In genomic region chr16:7381671-7382070, GRCh38 we compare ENCODE assay signal across 31 cellular contexts. TPM values are rescaled to one million over a fixed set of nuclear protein-coding genes. Genes with fewer than 3 reads are reported as not detected.
"Had no signal": no experiment of that assay in that cellular context is flagged by ENCODE, and none has a peak within 500 bp of the region (broad histone marks: within the 10 kb centered on the region; RNA-seq: fewer than 3 reads in every experiment).

No MANE protein-coding gene starts in this region.

- H3K36me3 ChIP-seq: ascending aorta, breast epithelium, cardiac muscle cell, esophagus muscularis mucosa, gastroesophageal sphincter, heart right ventricle had no signal

- H3K27ac ChIP-seq: ascending aorta, breast epithelium, cardiac muscle cell, esophagus muscularis mucosa, foreskin keratinocyte, gastroesophageal sphincter, heart right ventricle, hepatocyte had no signal

- DNase-seq: activated CD4-positive, alpha-beta memory T cell treated with anti-CD3 and anti-CD28 coated beads, Interleukin-2, amount 10 ng/mL, durations not matched to agents 7 days and 5 days; activated CD4-positive, alpha-beta T cell treated with anti-CD3 and anti-CD28 coated beads for 1 hour; activated CD4-positive, alpha-beta T cell treated with anti-CD3 and anti-CD28 coated beads for 4 hours; activated CD4-positive, alpha-beta T cell treated with anti-CD3 and anti-CD28 coated beads, Interleukin-2, amount 10 ng/mL, durations not matched to agents 7 days and 5 days; activated CD4-positive, alpha-beta T cell treated with anti-CD3 and anti-CD28 coated beads, Interleukin-2, amount 50 U/mL, for 4 hours; activated CD8-positive, alpha-beta memory T cell treated with anti-CD3 and anti-CD28 coated beads, Interleukin-2, amount 50 U/mL, for 48 hours; activated gamma-delta T cell; activated naive CD4-positive, alpha-beta T cell; activated naive CD4-positive, alpha-beta T cell treated with anti-CD3 and anti-CD28 coated beads, Interleukin-2, amount 10 ng/mL, durations not matched to agents 7 days and 5 days; activated naive CD8-positive, alpha-beta T cell treated with anti-CD3 and anti-CD28 coated beads, Interleukin-2, amount 10 ng/mL, durations not matched to agents 7 days and 5 days; activated T-cell treated with anti-CD3 and anti-CD28 coated beads for 4 hours; activated T-cell treated with anti-CD3 and anti-CD28 coated beads, Interleukin-2, amount 50 U/mL, for 24 hours; activated T-cell treated with anti-CD3 and anti-CD28 coated beads, Interleukin-2, amount 50 U/mL, for 72 hours; central memory CD4-positive, alpha-beta T cell; cortex of kidney; dermis blood vessel endothelial cell; effector CD4-positive, alpha-beta T cell; effector memory CD8-positive, alpha-beta T cell; erythroblast; foreskin keratinocyte; heart right ventricle; T-helper 2 cell had no signal

- ATAC-seq: activated naive CD4-positive, alpha-beta T cell treated with anti-CD3 and anti-CD28 coated beads, Interleukin-2, amount 50 U/mL, for 72 hours; activated T-cell treated with anti-CD3 and anti-CD28 coated beads, Interleukin-2, amount 50 U/mL, for 72 hours; effector memory CD8-positive, alpha-beta T cell; foreskin keratinocyte; gastroesophageal sphincter had no signal

- H3K4me1 ChIP-seq: ascending aorta, breast epithelium, foreskin keratinocyte, gastroesophageal sphincter had no signal

- H3K4me3 ChIP-seq: ascending aorta, breast epithelium, cardiac muscle cell, esophagus muscularis mucosa, gastroesophageal sphincter, heart right ventricle, hepatocyte had no signal

- H3K9me3 ChIP-seq: ascending aorta, breast epithelium, esophagus muscularis mucosa, gastroesophageal sphincter had no signal

- H3K27me3 ChIP-seq: ascending aorta, breast epithelium, cardiac muscle cell, esophagus muscularis mucosa, foreskin keratinocyte, heart right ventricle, hepatocyte had no signal

RNA-seq across cellular contexts. Expression of gene RBFOX1, which starts 49.0 kb away (rescaled TPM):
- total RNA-seq: activated CD4-positive, alpha-beta memory T cell treated with anti-CD3 and anti-CD28 coated beads, Interleukin-2, amount 10 ng/mL, durations not matched to agents 7 days and 5 days; activated CD4-positive, alpha-beta T cell treated with anti-CD3 and anti-CD28 coated beads, Interleukin-2, amount 10 ng/mL, durations not matched to agents 7 days and 5 days; activated naive CD4-positive, alpha-beta T cell treated with anti-CD3 and anti-CD28 coated beads, Interleukin-2, amount 50 U/mL, for 72 hours; activated naive CD8-positive, alpha-beta T cell treated with anti-CD3 and anti-CD28 coated beads, Interleukin-2, amount 10 ng/mL, durations not matched to agents 7 days and 5 days; activated T-cell treated with anti-CD3 and anti-CD28 coated beads, Interleukin-2, amount 50 U/mL, for 72 hours; ascending aorta; chondrocyte; dermis blood vessel endothelial cell; esophagus muscularis mucosa; foreskin keratinocyte; glomerular endothelial cell had no signal
- polyA plus RNA-seq: foreskin keratinocyte had no signal
